9 cellular contexts compared by ENCODE assay signal in the genomic region with DNA sequence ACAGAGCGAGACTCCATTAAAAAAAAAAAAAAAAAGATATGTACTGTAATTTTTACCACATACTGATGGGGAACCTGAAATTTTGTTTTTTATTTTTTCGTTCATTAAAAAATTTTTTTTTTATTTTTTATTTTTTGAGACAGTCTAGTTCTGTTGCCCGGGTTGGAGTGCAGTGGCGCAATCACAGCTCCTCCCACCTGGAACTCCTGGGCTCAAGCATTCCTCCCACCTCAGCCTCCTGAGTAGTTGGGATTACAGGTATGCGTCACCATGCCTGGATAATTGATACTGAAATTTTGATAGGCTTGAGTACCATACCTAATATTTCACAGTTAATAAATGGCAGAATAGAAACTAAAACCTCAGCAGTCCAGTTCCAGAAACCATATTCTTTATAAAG.
"Had no signal": no experiment of that assay in that cellular context is flagged by ENCODE, and none has a peak within 500 bp of the region (broad histone marks: within the 10 kb centered on the region; RNA-seq: fewer than 3 reads in every experiment).

No MANE protein-coding gene starts in this region.

- H3K9me3 Mint-ChIP-seq: GM23338, H9, HFFc6 had no signal

- H3K9ac ChIP-seq: GM23248 had no signal

- ATAC-seq: GM23338, HCT116 had no signal

- H3K4me3 ChIP-seq: GM23248, GM23338, HAP-1 had no signal

- H2AFZ ChIP-seq: GM23248 had no signal

- H3K9me3 ChIP-seq: HAP-1 had no signal

- DNase-seq: GOT3, H7, H9, HCEC 1CT had no signal

- H3K4me3 Mint-ChIP-seq: GM23338, H9, HFFc6 had no signal

- H3K27ac Mint-ChIP-seq: GM23338, H9, HFFc6 had no signal

- H3K4me2 ChIP-seq: GM23338 had no signal

- H3K4me1 ChIP-seq: HAP-1 had no signal

- H3K27ac ChIP-seq: GM23248 had no signal
